2 cellular contexts compared by ENCODE assay signal in the genomic region with DNA sequence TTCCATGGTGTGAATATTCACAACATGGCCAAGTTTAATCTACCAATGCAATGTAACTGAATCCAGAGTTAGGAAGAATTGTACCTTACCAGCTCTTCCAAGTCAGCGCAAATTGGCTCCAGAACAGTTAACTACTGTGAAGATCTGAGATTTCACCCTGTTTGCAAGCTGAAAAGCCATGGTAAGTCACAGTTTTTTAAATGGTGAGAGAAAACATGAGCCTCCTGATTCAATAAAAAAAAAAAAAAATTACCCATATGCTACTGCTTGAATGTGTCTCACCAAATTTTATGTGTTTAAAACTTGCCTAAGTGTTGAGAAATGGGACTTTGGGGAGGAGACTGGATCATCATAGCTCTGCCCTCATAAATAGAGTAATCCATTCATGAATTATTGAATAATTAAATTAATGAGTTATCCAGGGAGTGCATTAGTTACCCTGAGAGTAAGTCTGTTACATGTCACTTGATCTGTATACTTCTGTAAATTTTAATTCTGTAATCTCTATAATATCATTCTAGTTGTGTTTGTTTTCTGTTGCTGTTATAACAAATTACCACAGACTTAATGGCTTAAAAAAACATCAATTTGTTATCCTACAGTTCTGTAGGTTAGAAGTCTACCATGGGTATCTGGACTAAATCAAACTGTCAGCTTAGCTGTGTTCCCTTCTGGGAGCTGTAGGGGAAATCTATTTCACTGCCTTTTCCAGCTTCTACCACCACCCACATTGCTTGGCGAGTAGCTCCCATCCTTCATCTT.
TF ChIP-seq lines count a peak whose summit lies in the region.

No MANE protein-coding gene starts in this region.

TF ChIP-seq in HCT116, 20 proteins besides CTCF, POLR2A, EP300 and RAD21 (continued from another document):
- TF ChIP-seq, protein P1, sequence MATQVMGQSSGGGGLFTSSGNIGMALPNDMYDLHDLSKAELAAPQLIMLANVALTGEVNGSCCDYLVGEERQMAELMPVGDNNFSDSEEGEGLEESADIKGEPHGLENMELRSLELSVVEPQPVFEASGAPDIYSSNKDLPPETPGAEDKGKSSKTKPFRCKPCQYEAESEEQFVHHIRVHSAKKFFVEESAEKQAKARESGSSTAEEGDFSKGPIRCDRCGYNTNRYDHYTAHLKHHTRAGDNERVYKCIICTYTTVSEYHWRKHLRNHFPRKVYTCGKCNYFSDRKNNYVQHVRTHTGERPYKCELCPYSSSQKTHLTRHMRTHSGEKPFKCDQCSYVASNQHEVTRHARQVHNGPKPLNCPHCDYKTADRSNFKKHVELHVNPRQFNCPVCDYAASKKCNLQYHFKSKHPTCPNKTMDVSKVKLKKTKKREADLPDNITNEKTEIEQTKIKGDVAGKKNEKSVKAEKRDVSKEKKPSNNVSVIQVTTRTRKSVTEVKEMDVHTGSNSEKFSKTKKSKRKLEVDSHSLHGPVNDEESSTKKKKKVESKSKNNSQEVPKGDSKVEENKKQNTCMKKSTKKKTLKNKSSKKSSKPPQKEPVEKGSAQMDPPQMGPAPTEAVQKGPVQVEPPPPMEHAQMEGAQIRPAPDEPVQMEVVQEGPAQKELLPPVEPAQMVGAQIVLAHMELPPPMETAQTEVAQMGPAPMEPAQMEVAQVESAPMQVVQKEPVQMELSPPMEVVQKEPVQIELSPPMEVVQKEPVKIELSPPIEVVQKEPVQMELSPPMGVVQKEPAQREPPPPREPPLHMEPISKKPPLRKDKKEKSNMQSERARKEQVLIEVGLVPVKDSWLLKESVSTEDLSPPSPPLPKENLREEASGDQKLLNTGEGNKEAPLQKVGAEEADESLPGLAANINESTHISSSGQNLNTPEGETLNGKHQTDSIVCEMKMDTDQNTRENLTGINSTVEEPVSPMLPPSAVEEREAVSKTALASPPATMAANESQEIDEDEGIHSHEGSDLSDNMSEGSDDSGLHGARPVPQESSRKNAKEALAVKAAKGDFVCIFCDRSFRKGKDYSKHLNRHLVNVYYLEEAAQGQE (IDR thresholded peaks at IDR 0.05; ENCODE audit: low read depth), result no peak
- TF ChIP-seq CBX3 (IDR thresholded peaks at IDR 0.05; ENCODE audit: low read depth) (no peak), POLR2AphosphoS5 (IDR thresholded peaks at IDR 0.05; ENCODE audit: low read depth, low read length) (no peak), SP1 (IDR thresholded peaks at IDR 0.05; ENCODE audit: low read depth) (no peak), TCF7L2 (IDR thresholded peaks at IDR 0.05; ENCODE audit: borderline replicate concordance, extremely low read depth, insufficient read depth, insufficient read length) (no peak), EGR1 (IDR thresholded peaks at IDR 0.05; ENCODE audit: low read depth) (no peak)

TF ChIP-seq in SK-N-SH treated with all-trans-retinoic acid at 6 μM for 48 hours, 23 proteins besides CTCF, POLR2A, EP300 and RAD21 (continued from another document):
- TF ChIP-seq TSHZ2 (CRISPR knock-in tag; IDR thresholded peaks at IDR 0.05), result peak; percentile 83
- peak; percentile 57; the same call in 1 of the 2 replicates for TF ChIP-seq ESRRG (CRISPR knock-in tag; IDR thresholded peaks at IDR 0.05)
- peak; percentile 86 for TF ChIP-seq CSRNP3 (CRISPR knock-in tag; IDR thresholded peaks at IDR 0.05)
- no peak for TF ChIP-seq PATZ1 (CRISPR knock-in tag; IDR thresholded peaks at IDR 0.05; ENCODE audit: borderline replicate concordance)
- no peak for TF ChIP-seq ZFP3 (CRISPR knock-in tag; IDR thresholded peaks at IDR 0.05)
- peak; percentile 62; the same call in 1 of the 2 replicates for TF ChIP-seq ZC3H10 (CRISPR knock-in tag; IDR thresholded peaks at IDR 0.05)
- no peak for TF ChIP-seq ARNTL (CRISPR knock-in tag; IDR thresholded peaks at IDR 0.05; ENCODE audit: borderline replicate concordance, low read depth)
- no peak for TF ChIP-seq RARB (CRISPR knock-in tag; IDR thresholded peaks at IDR 0.05)
- TF ChIP-seq POU6F1 (CRISPR knock-in tag; IDR thresholded peaks at IDR 0.05; ENCODE audit: borderline replicate concordance, low read depth), result peak; percentile 25; the same call in 1 of the 2 replicates
- no peak; the same call in 1 of the 2 replicates for TF ChIP-seq ZNF565 (CRISPR knock-in tag; conservative IDR thresholded peaks at IDR 0.05; ENCODE audit: low read depth)
- no peak for TF ChIP-seq OSR1 (CRISPR knock-in tag; IDR thresholded peaks at IDR 0.05)
- TF ChIP-seq TCF4 (CRISPR knock-in tag; IDR thresholded peaks at IDR 0.05; ENCODE audit: borderline replicate concordance), result peak; percentile 88
- TF ChIP-seq ISL1 (CRISPR knock-in tag; IDR thresholded peaks at IDR 0.05), result peak; percentile 93
- no peak for TF ChIP-seq PPARA (CRISPR knock-in tag; IDR thresholded peaks at IDR 0.05; ENCODE audit: borderline replicate concordance)
- TF ChIP-seq BACH2 (CRISPR knock-in tag; IDR thresholded peaks at IDR 0.05; ENCODE audit: borderline replicate concordance), result no peak
- no peak for TF ChIP-seq SNAI2 (CRISPR knock-in tag; IDR thresholded peaks at IDR 0.05)
